Comparison of ENCODE assay signal across 8 cellular contexts in genomic region chr16:30659507-30660423, GRCh38. TPM values are rescaled to one million over a fixed set of nuclear protein-coding genes. Genes with fewer than 3 reads are reported as not detected.
DNase-seq lines count a peak whose midpoint lies in the region; ATAC-seq, FAIRE-seq and TF ChIP-seq lines count a peak whose summit lies in the region.

No MANE protein-coding gene starts in this region.

- H2BK120ac ChIP-seq in H1 (replicated peaks; ENCODE audit: low read depth, low read length), result no peak overlapping the region

- no TSS peak for BruUV-seq in A673 (replicated peaks; lab: Mats Ljungman, UMichigan)

- H4K20me1 ChIP-seq in H1 (replicated peaks in 1 of 2; ENCODE audit: control insufficient read depth in 1 of 2, insufficient read depth in 2 of 2, low read length in 2 of 2), result peaks cover 16 to 38% of the 10 kb centered on the region in 2 experiments

- H3K4me1 ChIP-seq in A673 (ENCODE audit: insufficient read depth, low read length, poor library complexity, severe bottlenecking) (peaks cover 19% of the 10 kb centered on the region), H1 (replicated peaks in 1 of 4; ENCODE audit: control insufficient read depth in 3 of 4, insufficient read depth in 4 of 4, low read length in 3 of 4) (peaks cover 2 to 13% (median 6%) of the 10 kb centered on the region in 4 experiments; a peak in 6 of 7 replicates), muscle layer of duodenum (ENCODE audit: control insufficient read depth in 1 of 2, insufficient read depth in 2 of 2, low read length in 2 of 2) (peaks cover 24 to 49% of the 10 kb centered on the region in 2 donors), suprapubic skin (peaks cover 62% of the 10 kb centered on the region)

- no peak overlapping the region for H2BK5ac ChIP-seq in H1 (ENCODE audit: low read depth, low read length)

- CTCF ChIA-PET in A673 (lab: Charles Lee) (no interaction called here), H1 (lab: Charles Lee; ENCODE audit: partially characterized antibody) (interaction anchor here (0.6 to 2.6 kb wide), 5 partner anchors 13 to 45 kb away, joined by 3 to 10 read pairs (median 6); no protein-coding TSS in a partner anchor)

- POLR2A ChIA-PET in A673 (lab: Charles Lee; ENCODE audit: low non-redundant PET) (interaction anchor here (0.7 kb wide), 1 partner anchor 875 kb away, joined by 3 read pairs; no protein-coding TSS in a partner anchor), H1 (lab: Charles Lee; ENCODE audit: partially characterized antibody) (interaction anchor here (0.6 to 3.2 kb wide), 9 partner anchors 18 to 242 kb away, joined by 3 to 14 read pairs (median 5); partner anchors contain the start of genes PHKG2 and SRCAP)

- H3K18ac ChIP-seq in H1 (ENCODE audit: extremely low read depth, low read length), result no peak overlapping the region

- H3K56ac ChIP-seq in H1 (replicated peaks; ENCODE audit: insufficient read length, low read depth, low read length), result no peak overlapping the region

- H3K4me3 ChIP-seq in A673 (ENCODE audit: low read depth, low read length, poor library complexity, severe bottlenecking), result peak overlapping the region; percentile 81
- peak overlapping the region; percentile 61 to 96 (median 78) for H3K4me3 ChIP-seq in H1 (ENCODE audit: extremely low read depth in 1 of 4, insufficient read depth in 2 of 4, low read depth in 3 of 4, low read length in 4 of 4)
- H3K4me3 ChIP-seq in muscle layer of duodenum (ENCODE audit: low read depth in 1 of 2, low read length in 2 of 2), result peak overlapping the region; percentile 87 to 92
- H3K4me3 ChIP-seq in suprapubic skin, result peak overlapping the region; percentile 65

- no peaks in the 10 kb centered on the region for H3K79me2 ChIP-seq in H1 (ENCODE audit: control insufficient read depth in 1 of 2, insufficient read depth in 2 of 2, low read length in 2 of 2)

- H3K27me3 ChIP-seq in A673 (replicated peaks; ENCODE audit: insufficient read depth, low read depth, low read length, poor library complexity) (no peaks in the 10 kb centered on the region), H1 (replicated peaks in 1 of 4; ENCODE audit: control insufficient read depth in 3 of 4, extremely low read depth in 1 of 4, insufficient read depth in 3 of 4, low read length in 3 of 4) (peaks cover 2 to 43% (median 26%) of the 10 kb centered on the region in 4 experiments), muscle layer of duodenum (ENCODE audit: low read depth, low read length) (no peaks in the 10 kb centered on the region), suprapubic skin (no peaks in the 10 kb centered on the region)

- no peak overlapping the region for H2BK20ac ChIP-seq in H1 (ENCODE audit: low read length)

- no peak for ATAC-seq in HG03039 (IDR thresholded peaks at IDR 0.05; ENCODE audit: unreplicated experiment)

- TF ChIP-seq EP300 in H1 (IDR thresholded peaks at IDR 0.05; ENCODE audit: borderline replicate concordance in 1 of 2, low read depth in 2 of 2, low read length in 2 of 2) (no peak), suprapubic skin (IDR thresholded peaks at IDR 0.05) (no peak)

- peak overlapping the region; percentile 99 for H3K27ac ChIP-seq in A673 (ENCODE audit: low read depth, low read length, poor library complexity, severe bottlenecking)
- no peak overlapping the region for H3K27ac ChIP-seq in H1 (ENCODE audit: low read depth, low read length)
- H3K27ac ChIP-seq in muscle layer of duodenum (ENCODE audit: low read length), result peak overlapping the region; percentile 98
- peak overlapping the region; percentile 97 for H3K27ac ChIP-seq in suprapubic skin

- no peak overlapping the region for H3K9ac ChIP-seq in H1 (replicated peaks in 1 of 4; ENCODE audit: extremely low read depth in 1 of 4, low read depth in 3 of 4, low read length in 3 of 4)

- no peaks in the 10 kb centered on the region for H3K79me1 ChIP-seq in H1 (ENCODE audit: low read depth, low read length)

- no peak overlapping the region for H4K5ac ChIP-seq in H1 (ENCODE audit: insufficient read length, low read depth, low read length)

- H3K23ac ChIP-seq in H1 (ENCODE audit: insufficient read length), result no peak overlapping the region

- no peak overlapping the region for H2BK15ac ChIP-seq in H1 (ENCODE audit: low read length)

- H3K9me3 ChIP-seq in A673 (ENCODE audit: low read depth, low read length, poor library complexity, severe bottlenecking) (no peaks in the 10 kb centered on the region), H1 (ENCODE audit: insufficient read depth in 2 of 2, low read depth in 1 of 2, low read length in 1 of 2) (no peaks in the 10 kb centered on the region), muscle layer of duodenum (ENCODE audit: control insufficient read depth in 1 of 2, low read length in 2 of 2) (no peaks in the 10 kb centered on the region), suprapubic skin (no peaks in the 10 kb centered on the region)

- DNase-seq in A673 (ENCODE audit: low spot score), result no peak
- peak; percentile 28 for DNase-seq in HK-2 (ENCODE audit: unreplicated experiment)
- peak; percentile 10 to 30 for DNase-seq in activated CD4-positive, alpha-beta T cell treated with anti-CD3 and anti-CD28 coated beads, Interleukin-2, amount 50 U/mL, for 24 hours (ENCODE audit: low read depth in 1 of 2, low spot score in 1 of 2)
- DNase-seq in H1 (ENCODE audit: low read depth in 1 of 2, low spot score in 2 of 2), result no peak
- DNase-seq in suprapubic skin (ENCODE audit: low spot score in 2 of 2), result no peak
- no peak for DNase-seq in ecto neural progenitor cell (ENCODE audit: low spot score)

- H2AFZ ChIP-seq in H1 (ENCODE audit: low read length), result no peak overlapping the region

- no peak overlapping the region for H2BK12ac ChIP-seq in H1 (ENCODE audit: low read depth, low read length)

- H2AK5ac ChIP-seq in H1 (ENCODE audit: low read depth, low read length), result no peak overlapping the region

- H3K4ac ChIP-seq in H1 (replicated peaks; ENCODE audit: insufficient read length, low read depth, low read length), result no peak overlapping the region

- H3K23me2 ChIP-seq in H1 (ENCODE audit: low read depth, low read length), result peaks cover 12% of the 10 kb centered on the region; the same call in 1 of the 2 replicates

- FAIRE-seq in H1 (lab: Jason Lieb, UNC), result no peak

- H4K91ac ChIP-seq in H1 (replicated peaks; ENCODE audit: insufficient read length, low read length), result no peak overlapping the region

- intact Hi-C loops in A673 (cut with micrococcal nuclease; ENCODE audit: unreplicated experiment), result loop anchor here (2.0 kb wide), 1 partner anchor 39 kb away; the partner anchor contains the start of gene SRCAP

- no peak for TF ChIP-seq RAD21 in H1 (IDR thresholded peaks at IDR 0.05 in 1 of 2, conservative IDR thresholded peaks at IDR 0.05 in 1 of 2; ENCODE audit: low read depth in 2 of 2, low read length in 2 of 2)

- H3K14ac ChIP-seq in H1 (ENCODE audit: insufficient read length), result no peak overlapping the region

- 17% methylated on average over 52 of the region's 84 CpGs; no CpG with 5 or more reads in 1 of the 2 experiments for WGBS in H1 (ENCODE audit: extremely low coverage in 1 of 2, insufficient coverage in 1 of 2, insufficient read length in 1 of 2, insufficient replicate concordance in 2 of 2, low coverage in 1 of 2, low lambda C conversion rate in 2 of 2, missing lambda C conversion rate in 1 of 2), 2 experiments
- WGBS in suprapubic skin, result under 1% methylated on average over 37 of the region's 84 CpGs

- peak overlapping the region; percentile 69 to 71 for H3K4me2 ChIP-seq in H1 (ENCODE audit: insufficient read depth in 1 of 2, low read depth in 2 of 2, low read length in 2 of 2)

- TF ChIP-seq POLR2A in H1 (IDR thresholded peaks at IDR 0.05; ENCODE audit: control extremely low read depth in 1 of 2, low read depth in 2 of 2, low read length in 2 of 2) (no peak), suprapubic skin (IDR thresholded peaks at IDR 0.05) (no peak)

- H4K8ac ChIP-seq in H1 (ENCODE audit: extremely low read depth, insufficient read depth, low read length), result no peak overlapping the region

- H3K36me3 ChIP-seq in A673 (ENCODE audit: insufficient read depth, low read length, poor library complexity, severe bottlenecking) (peaks cover 54% of the 10 kb centered on the region), H1 (ENCODE audit: control insufficient read depth in 2 of 4, insufficient read depth in 4 of 4, low read length in 3 of 4) (peaks cover 0 to 5% (median 2%) of the 10 kb centered on the region in 4 experiments; a peak in 4 of 8 replicates), muscle layer of duodenum (ENCODE audit: control insufficient read depth in 1 of 2, insufficient read depth in 2 of 2, low read length in 2 of 2) (peaks cover 40 to 55% of the 10 kb centered on the region in 2 donors), suprapubic skin (peaks cover 53% of the 10 kb centered on the region)

- TF ChIP-seq CTCF in A673 (conservative IDR thresholded peaks at IDR 0.05; ENCODE audit: low read depth, low read length), result no peak
- no peak for TF ChIP-seq CTCF in H1 (IDR thresholded peaks at IDR 0.05; ENCODE audit: control extremely low read depth in 1 of 3, insufficient read depth in 1 of 3, low read depth in 1 of 3, low read length in 3 of 3)
- no peak for TF ChIP-seq CTCF in suprapubic skin (IDR thresholded peaks at IDR 0.05)

RNA-seq across cellular contexts. Expression of gene FBRS, which starts 1.5 kb away (rescaled TPM):
- total RNA-seq in A673 (2021) (71.2 and 79.9 TPM in 2 replicates), suprapubic skin (10 to 100 TPM; 64.5 to 81.3 (median 73.1) TPM)
- total RNA-seq in H1 (2021; fragmentation: NEBNext Ultra II Directional; extraction: Animal tissue kit (Norgen Biotek cat#: 25700)), result 12.9 and 13.9 TPM in 2 replicates
- polyA plus RNA-seq in H1 (2011; rRNA removed), result 2.4 and 3.8 TPM in 2 replicates
- 2.2 TPM for polyA plus RNA-seq in H1 (2011; cell fraction: cytosol; rRNA removed)
- polyA plus RNA-seq in H1 (2011; cell fraction: nucleus; rRNA removed), result 20.7 TPM
- polyA plus RNA-seq in H1 (2012, experiment 1 of 2), result 7.4 to 11.7 TPM (median 9.5 TPM) in 4 replicates
- polyA plus RNA-seq in H1 (2012, experiment 2 of 2), result 6.9 TPM
- polyA plus RNA-seq in H1 (2013, experiment 1 of 2), result 9.1 TPM
- 8.2 TPM for polyA plus RNA-seq in H1 (2013, experiment 2 of 2)
- polyA minus RNA-seq in H1 (2011; rRNA and poly(A)+ RNA removed), result 2.0 and 3.6 TPM in 2 replicates
- polyA minus RNA-seq in H1 (2011; cell fraction: cytosol; rRNA and poly(A)+ RNA removed), result 4.8 TPM
- 11.5 TPM for polyA minus RNA-seq in H1 (2011; cell fraction: nucleus; rRNA and poly(A)+ RNA removed)

RNA-seq across cellular contexts. Expression of gene PRR14, which starts 9.0 kb away (rescaled TPM):
- total RNA-seq in A673 (2021) (35.7 and 44.6 TPM in 2 replicates), suprapubic skin (10 to 100 TPM; 56.7 to 68.8 (median 62.1) TPM)
- 16.1 and 18.9 TPM in 2 replicates for total RNA-seq in H1 (2021; fragmentation: NEBNext Ultra II Directional; extraction: Animal tissue kit (Norgen Biotek cat#: 25700))
- 3.6 and 8.7 TPM in 2 replicates for polyA plus RNA-seq in H1 (2011; rRNA removed)
- 2.8 TPM for polyA plus RNA-seq in H1 (2011; cell fraction: cytosol; rRNA removed)
- polyA plus RNA-seq in H1 (2011; cell fraction: nucleus; rRNA removed), result 13.6 TPM
- polyA plus RNA-seq in H1 (2012, experiment 1 of 2), result 10.6 to 13.7 TPM (median 12.0 TPM) in 4 replicates
- 11.9 TPM for polyA plus RNA-seq in H1 (2012, experiment 2 of 2)
- 17.6 TPM for polyA plus RNA-seq in H1 (2013, experiment 1 of 2)
- polyA plus RNA-seq in H1 (2013, experiment 2 of 2), result 17.2 TPM
- 1.1 and 2.8 TPM in 2 replicates for polyA minus RNA-seq in H1 (2011; rRNA and poly(A)+ RNA removed)
- polyA minus RNA-seq in H1 (2011; cell fraction: cytosol; rRNA and poly(A)+ RNA removed), result 5.3 TPM
- 10.0 TPM for polyA minus RNA-seq in H1 (2011; cell fraction: nucleus; rRNA and poly(A)+ RNA removed)

RNA-seq across cellular contexts. Expression of gene SRCAP, which starts 39.2 kb away (rescaled TPM):
- 86.2 and 104 TPM in 2 replicates for total RNA-seq in A673 (2021)
- total RNA-seq in H1 (2021; fragmentation: NEBNext Ultra II Directional; extraction: Animal tissue kit (Norgen Biotek cat#: 25700)), result 54.3 and 58.7 TPM in 2 replicates
- polyA plus RNA-seq in H1 (2011; rRNA removed), result 5.5 and 9.5 TPM in 2 replicates
- 2.4 TPM for polyA plus RNA-seq in H1 (2011; cell fraction: cytosol; rRNA removed)
- polyA plus RNA-seq in H1 (2011; cell fraction: nucleus; rRNA removed), result 16.9 TPM
- polyA plus RNA-seq in H1 (2012, experiment 1 of 2), result 12.7 to 20.6 TPM (median 16.9 TPM) in 4 replicates
- 8.1 TPM for polyA plus RNA-seq in H1 (2012, experiment 2 of 2)
- 18.2 TPM for polyA plus RNA-seq in H1 (2013, experiment 1 of 2)
- 16.0 TPM for polyA plus RNA-seq in H1 (2013, experiment 2 of 2)
- polyA minus RNA-seq in H1 (2011; rRNA and poly(A)+ RNA removed), result 11.7 and 17.0 TPM in 2 replicates
- 19.4 TPM for polyA minus RNA-seq in H1 (2011; cell fraction: cytosol; rRNA and poly(A)+ RNA removed)
- polyA minus RNA-seq in H1 (2011; cell fraction: nucleus; rRNA and poly(A)+ RNA removed), result 27.4 TPM
- 10 to 100 TPM; 42.9 to 50.0 (median 44.6) TPM for total RNA-seq in suprapubic skin

RNA-seq across cellular contexts. Expression of gene ZNF689, which starts 49.6 kb away (rescaled TPM):
- total RNA-seq in A673 (2021) (18.1 and 21.1 TPM in 2 replicates), suprapubic skin (10 to 100 TPM in 1 of 4 donors, 1 to 10 TPM in 3; 5.3 to 11.2 (median 6.0) TPM)
- total RNA-seq in H1 (2021; fragmentation: NEBNext Ultra II Directional; extraction: Animal tissue kit (Norgen Biotek cat#: 25700)), result 14.2 and 14.3 TPM in 2 replicates
- 15.3 and 19.0 TPM in 2 replicates for polyA plus RNA-seq in H1 (2011; rRNA removed)
- 12.5 TPM for polyA plus RNA-seq in H1 (2011; cell fraction: cytosol; rRNA removed)
- 10.7 TPM for polyA plus RNA-seq in H1 (2011; cell fraction: nucleus; rRNA removed)
- 9.2 to 11.6 TPM (median 11.0 TPM) in 4 replicates for polyA plus RNA-seq in H1 (2012, experiment 1 of 2)
- 15.1 TPM for polyA plus RNA-seq in H1 (2012, experiment 2 of 2)
- polyA plus RNA-seq in H1 (2013, experiment 1 of 2), result 9.9 TPM
- polyA plus RNA-seq in H1 (2013, experiment 2 of 2), result 9.7 TPM
- polyA minus RNA-seq in H1 (2011; rRNA and poly(A)+ RNA removed), result 14.8 and 15.0 TPM in 2 replicates
- polyA minus RNA-seq in H1 (2011; cell fraction: cytosol; rRNA and poly(A)+ RNA removed), result 24.1 TPM
- 9.4 TPM for polyA minus RNA-seq in H1 (2011; cell fraction: nucleus; rRNA and poly(A)+ RNA removed)

Comparison
In these comparisons a context has a peak if more than half of its experiments do, and no peak if none do; other contexts are left out.
1. DNase-seq: peak in HK-2 (single experiment) and activated CD4-positive, alpha-beta T cell treated with anti-CD3 and anti-CD28 coated beads, Interleukin-2, amount 50 U/mL, for 24 hours (2 of 2); none in A673 (single experiment), H1 (0 of 2), suprapubic skin (0 of 2) and ecto neural progenitor cell (single experiment).
2. Peak in every context shown above with its lines, with median percentiles within 50 percentile points of each other: H3K4me3 ChIP-seq.